17 cellular contexts compared by ENCODE assay signal in genomic region chr3:52781741-52782140, GRCh38. TPM values are rescaled to one million over a fixed set of nuclear protein-coding genes. Genes with fewer than 3 reads are reported as not detected.
DNase-seq lines count a peak whose midpoint lies in the region; ATAC-seq, FAIRE-seq and TF ChIP-seq lines count a peak whose summit lies in the region.
"Had no signal": no experiment of that assay in that cellular context is flagged by ENCODE, and none has a peak within 500 bp of the region (broad histone marks: within the 10 kb centered on the region; RNA-seq: fewer than 3 reads in every experiment).

No MANE protein-coding gene starts in this region.

- peak; percentile 62 to 79 (median 65) for ATAC-seq in natural killer cell
- ATAC-seq: K562 had no signal

- no peaks in the 10 kb centered on the region for H3K23me2 ChIP-seq in H1 (ENCODE audit: low read depth, low read length)

- no peak for TF ChIP-seq CTCF in H1 (IDR thresholded peaks at IDR 0.05; ENCODE audit: control extremely low read depth in 1 of 3, insufficient read depth in 1 of 3, low read depth in 1 of 3, low read length in 3 of 3)
- TF ChIP-seq CTCF in natural killer cell (IDR thresholded peaks at IDR 0.05) = no peak

- H3K4me3 Mint-ChIP-seq in natural killer cell = no peak overlapping the region

- H3K14ac ChIP-seq in H1 (ENCODE audit: insufficient read length) = no peak overlapping the region

- H2AFZ ChIP-seq in H1 (ENCODE audit: low read length) = no peak overlapping the region
- H2AFZ ChIP-seq: PC-9 had no signal

- no peak overlapping the region for H4K5ac ChIP-seq in H1 (ENCODE audit: insufficient read length, low read depth, low read length)

- H2BK120ac ChIP-seq in H1 (replicated peaks; ENCODE audit: low read depth, low read length) = no peak overlapping the region

- H3K4me3 ChIP-seq in BLaER1 (no peak overlapping the region), H1 (ENCODE audit: extremely low read depth in 1 of 4, insufficient read depth in 2 of 4, low read depth in 3 of 4, low read length in 4 of 4) (no peak overlapping the region)
- H3K4me3 ChIP-seq: K562, PC-9, SK-N-MC had no signal

- H3K36me3 Mint-ChIP-seq in natural killer cell = no peaks in the 10 kb centered on the region

- FAIRE-seq in H1 (lab: Jason Lieb, UNC) = no peak
- FAIRE-seq: HTR-8/SVneo, K562 had no signal

- no peak overlapping the region for H4K8ac ChIP-seq in H1 (ENCODE audit: extremely low read depth, insufficient read depth, low read length)

- H4K91ac ChIP-seq in H1 (replicated peaks; ENCODE audit: insufficient read length, low read length) = no peak overlapping the region

- H3K4me2 ChIP-seq in BLaER1 (peak overlapping the region; percentile 10; the same call in 1 of the 2 replicates), H1 (ENCODE audit: insufficient read depth in 1 of 2, low read depth in 2 of 2, low read length in 2 of 2) (no peak overlapping the region)
- H3K4me2 ChIP-seq: PC-9 had no signal

- H2BK12ac ChIP-seq in H1 (ENCODE audit: low read depth, low read length) = peak overlapping the region; percentile 93; the same call in 1 of the 2 replicates

- intact Hi-C loops in natural killer cell (cut with micrococcal nuclease) = no loop called here

- no peaks in the 10 kb centered on the region for H3K36me3 ChIP-seq in BLaER1
- no peaks in the 10 kb centered on the region; a peak in 1 of 8 replicates for H3K36me3 ChIP-seq in H1 (ENCODE audit: control insufficient read depth in 2 of 4, insufficient read depth in 4 of 4, low read length in 3 of 4)

- H3K27ac ChIP-seq in BLaER1 (no peak overlapping the region), H1 (ENCODE audit: low read depth, low read length) (no peak overlapping the region)
- H3K27ac ChIP-seq: PC-9, SK-N-MC had no signal

- 92% methylated on average over 13 of the region's 13 CpGs; no CpG with 5 or more reads in 1 of the 2 experiments for WGBS in H1 (ENCODE audit: extremely low coverage in 1 of 2, insufficient coverage in 1 of 2, insufficient read length in 1 of 2, insufficient replicate concordance in 2 of 2, low coverage in 1 of 2, low lambda C conversion rate in 2 of 2, missing lambda C conversion rate in 1 of 2), 2 experiments

- 0 out of 2 replicates have a peak overlapping the region, but pooled peaks have one; percentile 6 for H2BK20ac ChIP-seq in H1 (ENCODE audit: low read length)

- CTCF ChIA-PET in H1 (lab: Charles Lee; ENCODE audit: partially characterized antibody) = interaction anchor here (1.0 to 4.1 kb wide), 5 partner anchors 11 to 79 kb away, joined by 3 to 19 read pairs (median 8); no protein-coding TSS in a partner anchor

- POLR2A ChIA-PET in H1 (lab: Charles Lee; ENCODE audit: partially characterized antibody) = interaction anchor here (1.4 kb wide), 1 partner anchor 11 kb away, joined by 8 read pairs; the partner anchor contains the start of gene NEK4

- no peaks in the 10 kb centered on the region for H3K79me2 ChIP-seq in H1 (ENCODE audit: control insufficient read depth in 1 of 2, insufficient read depth in 2 of 2, low read length in 2 of 2)

- no peak overlapping the region for H3K56ac ChIP-seq in H1 (replicated peaks; ENCODE audit: insufficient read length, low read depth, low read length)

- H3K27me3 Mint-ChIP-seq in natural killer cell (ENCODE audit: low read depth in 2 of 2) = peaks cover 0 to 3% of the 10 kb centered on the region in 2 donors

- H3K4me1 Mint-ChIP-seq in natural killer cell = peaks cover 6 to 25% of the 10 kb centered on the region in 2 donors

- no peak overlapping the region for H3K4ac ChIP-seq in H1 (replicated peaks; ENCODE audit: insufficient read length, low read depth, low read length)

- H3K79me1 ChIP-seq in H1 (ENCODE audit: low read depth, low read length) = no peaks in the 10 kb centered on the region

- H4K20me1 ChIP-seq in BLaER1 (no peaks in the 10 kb centered on the region), H1 (replicated peaks in 1 of 2; ENCODE audit: control insufficient read depth in 1 of 2, insufficient read depth in 2 of 2, low read length in 2 of 2) (no peaks in the 10 kb centered on the region)

- H3K27ac Mint-ChIP-seq in natural killer cell = peak overlapping the region in 1 of 2 donors; percentile 16

- H3K23ac ChIP-seq in H1 (ENCODE audit: insufficient read length) = no peak overlapping the region

- H3K18ac ChIP-seq in H1 (ENCODE audit: extremely low read depth, low read length) = no peak overlapping the region

- H3K9me3 Mint-ChIP-seq in natural killer cell = no peaks in the 10 kb centered on the region

- no peak for TF ChIP-seq POLR2A in H1 (IDR thresholded peaks at IDR 0.05; ENCODE audit: control extremely low read depth in 1 of 2, low read depth in 2 of 2, low read length in 2 of 2)

- DNase-seq in H4 (ENCODE audit: low spot score) = peak; percentile 18
- no peak for DNase-seq in H1 (ENCODE audit: low read depth in 1 of 2, low spot score in 2 of 2)
- DNase-seq in natural killer cell = peak; percentile 14
- DNase-seq in NCI-H1105 (lab: John Stamatoyannopoulos, UW) = no peak
- DNase-seq in stimulated activated CD4-positive, alpha-beta T cell treated with anti-CD3 and anti-CD28 coated beads, Interleukin-2, amount 100 ng/mL, for 24 hours = no peak
- DNase-seq in AG20443 (ENCODE audit: low spot score) = no peak
- DNase-seq: NCI-H1105 treated with DMSO at 0.1 percent for 48 hours, NCI-H187, NCI-H2171, NCI-H446 treated with DMSO at 0.1 percent for 48 hours, NCI-H774, PC-9 had no signal

- no peak for TF ChIP-seq RAD21 in H1 (IDR thresholded peaks at IDR 0.05 in 1 of 2, conservative IDR thresholded peaks at IDR 0.05 in 1 of 2; ENCODE audit: low read depth in 2 of 2, low read length in 2 of 2)

- no peak overlapping the region for H2AK5ac ChIP-seq in H1 (ENCODE audit: low read depth, low read length)

- TF ChIP-seq EP300 in H1 (IDR thresholded peaks at IDR 0.05; ENCODE audit: borderline replicate concordance in 1 of 2, low read depth in 2 of 2, low read length in 2 of 2) = no peak

- H3K9me3 ChIP-seq in BLaER1 (no peaks in the 10 kb centered on the region), H1 (ENCODE audit: insufficient read depth in 2 of 2, low read depth in 1 of 2, low read length in 1 of 2) (no peaks in the 10 kb centered on the region)

- H3K9ac ChIP-seq in BLaER1 = no peak overlapping the region
- H3K9ac ChIP-seq in H1 (replicated peaks in 1 of 4; ENCODE audit: extremely low read depth in 1 of 4, low read depth in 3 of 4, low read length in 3 of 4) = no peak overlapping the region

- no peaks in the 10 kb centered on the region for H3K27me3 ChIP-seq in BLaER1
- no peaks in the 10 kb centered on the region; a peak in 1 of 7 replicates for H3K27me3 ChIP-seq in H1 (replicated peaks in 1 of 4; ENCODE audit: control insufficient read depth in 3 of 4, extremely low read depth in 1 of 4, insufficient read depth in 3 of 4, low read length in 3 of 4)

- H2BK5ac ChIP-seq in H1 (ENCODE audit: low read depth, low read length) = peak overlapping the region; percentile 40; the same call in 1 of the 2 replicates

- no peak overlapping the region for H2BK15ac ChIP-seq in H1 (ENCODE audit: low read length)

- H3K4me1 ChIP-seq in BLaER1 (peaks cover 30% of the 10 kb centered on the region), H1 (replicated peaks in 1 of 4; ENCODE audit: control insufficient read depth in 3 of 4, insufficient read depth in 4 of 4, low read length in 3 of 4) (peaks cover 0 to 8% (median 0%) of the 10 kb centered on the region in 4 experiments; a peak in 1 of 7 replicates)

RNA-seq across cellular contexts. Expression of gene ITIH1, which starts 4.3 kb away (rescaled TPM):
- not detected in 2 replicates for total RNA-seq in H4 (2014; rRNA removed; shearing (Covaris generic))
- not detected in 2 replicates for total RNA-seq in H1 (2021; fragmentation: NEBNext Ultra II Directional; extraction: Animal tissue kit (Norgen Biotek cat#: 25700))
- polyA plus RNA-seq in H1 (2011; rRNA removed) = not detected in 2 replicates
- polyA plus RNA-seq in H1 (2011; cell fraction: cytosol; rRNA removed) = not detected
- not detected for polyA plus RNA-seq in H1 (2011; cell fraction: nucleus; rRNA removed)
- not detected in 4 replicates for polyA plus RNA-seq in H1 (2012, experiment 1 of 2)
- not detected for polyA plus RNA-seq in H1 (2012, experiment 2 of 2)
- polyA plus RNA-seq in H1 (2013, experiment 1 of 2) = not detected
- polyA plus RNA-seq in H1 (2013, experiment 2 of 2) = not detected
- polyA minus RNA-seq in H1 (2011; rRNA and poly(A)+ RNA removed) = not detected in 2 replicates
- polyA minus RNA-seq in H1 (2011; cell fraction: cytosol; rRNA and poly(A)+ RNA removed) = not detected
- polyA minus RNA-seq in H1 (2011; cell fraction: nucleus; rRNA and poly(A)+ RNA removed) = not detected
- under 1 TPM in 1 of 3 donors, not detected in 2; 0.56 TPM for total RNA-seq in natural killer cell
- total RNA-seq: PC-9 had no signal
- polyA plus RNA-seq: BJ, K562 had no signal

RNA-seq across cellular contexts. Expression of gene NEK4, which starts 11.0 kb away (rescaled TPM):
- total RNA-seq in H4 (2014; rRNA removed; shearing (Covaris generic)) = 9.0 and 10.9 TPM in 2 replicates
- 39.5 and 40.0 TPM in 2 replicates for total RNA-seq in H1 (2021; fragmentation: NEBNext Ultra II Directional; extraction: Animal tissue kit (Norgen Biotek cat#: 25700))
- 6.0 and 7.5 TPM in 2 replicates for polyA plus RNA-seq in H1 (2011; rRNA removed)
- 12.7 TPM for polyA plus RNA-seq in H1 (2011; cell fraction: cytosol; rRNA removed)
- 13.9 TPM for polyA plus RNA-seq in H1 (2011; cell fraction: nucleus; rRNA removed)
- 16.6 to 24.6 TPM (median 19.9 TPM) in 4 replicates for polyA plus RNA-seq in H1 (2012, experiment 1 of 2)
- 1.6 TPM for polyA plus RNA-seq in H1 (2012, experiment 2 of 2)
- 14.7 TPM for polyA plus RNA-seq in H1 (2013, experiment 1 of 2)
- polyA plus RNA-seq in H1 (2013, experiment 2 of 2) = 13.4 TPM
- polyA minus RNA-seq in H1 (2011; rRNA and poly(A)+ RNA removed) = 34.5 and 35.6 TPM in 2 replicates
- polyA minus RNA-seq in H1 (2011; cell fraction: cytosol; rRNA and poly(A)+ RNA removed) = 20.0 TPM
- 22.8 TPM for polyA minus RNA-seq in H1 (2011; cell fraction: nucleus; rRNA and poly(A)+ RNA removed)
- 10 to 100 TPM; 13.8 to 19.5 (median 15.5) TPM for total RNA-seq in natural killer cell

RNA-seq across cellular contexts. Expression of gene ITIH3, which starts 12.9 kb away (rescaled TPM):
- not detected in 2 replicates for total RNA-seq in H4 (2014; rRNA removed; shearing (Covaris generic))
- not detected in 2 replicates for total RNA-seq in H1 (2021; fragmentation: NEBNext Ultra II Directional; extraction: Animal tissue kit (Norgen Biotek cat#: 25700))
- not detected in 2 replicates for polyA plus RNA-seq in H1 (2011; rRNA removed)
- 0.78 TPM for polyA plus RNA-seq in H1 (2011; cell fraction: cytosol; rRNA removed)
- not detected for polyA plus RNA-seq in H1 (2011; cell fraction: nucleus; rRNA removed)
- polyA plus RNA-seq in H1 (2012, experiment 1 of 2) = 0.20 to 0.52 TPM (median 0.21 TPM) in 3 of 4 replicates, not detected in the other
- polyA plus RNA-seq in H1 (2012, experiment 2 of 2) = not detected
- not detected for polyA plus RNA-seq in H1 (2013, experiment 1 of 2)
- polyA plus RNA-seq in H1 (2013, experiment 2 of 2) = 0.15 TPM
- polyA minus RNA-seq in H1 (2011; rRNA and poly(A)+ RNA removed) = not detected in 2 replicates
- not detected for polyA minus RNA-seq in H1 (2011; cell fraction: cytosol; rRNA and poly(A)+ RNA removed)
- polyA minus RNA-seq in H1 (2011; cell fraction: nucleus; rRNA and poly(A)+ RNA removed) = not detected
- not detected for total RNA-seq in natural killer cell
- total RNA-seq: PC-9 had no signal
- polyA plus RNA-seq: K562 had no signal

RNA-seq across cellular contexts. Expression of gene ITIH4, which starts 48.7 kb away (rescaled TPM):
- 0.10 and 6.1 TPM in 2 replicates for total RNA-seq in H4 (2014; rRNA removed; shearing (Covaris generic))
- total RNA-seq in H1 (2021; fragmentation: NEBNext Ultra II Directional; extraction: Animal tissue kit (Norgen Biotek cat#: 25700)) = 0.78 and 3.7 TPM in 2 replicates
- polyA plus RNA-seq in H1 (2011; rRNA removed) = 3.2 and 3.4 TPM in 2 replicates
- polyA plus RNA-seq in H1 (2011; cell fraction: cytosol; rRNA removed) = 2.2 TPM
- 19.3 TPM for polyA plus RNA-seq in H1 (2011; cell fraction: nucleus; rRNA removed)
- 2.2 to 4.0 TPM (median 3.2 TPM) in 4 replicates for polyA plus RNA-seq in H1 (2012, experiment 1 of 2)
- 0.13 TPM for polyA plus RNA-seq in H1 (2012, experiment 2 of 2)
- polyA plus RNA-seq in H1 (2013, experiment 1 of 2) = 1.9 TPM
- polyA plus RNA-seq in H1 (2013, experiment 2 of 2) = 1.2 TPM
- 4.6 and 4.7 TPM in 2 replicates for polyA minus RNA-seq in H1 (2011; rRNA and poly(A)+ RNA removed)
- 4.0 TPM for polyA minus RNA-seq in H1 (2011; cell fraction: cytosol; rRNA and poly(A)+ RNA removed)
- polyA minus RNA-seq in H1 (2011; cell fraction: nucleus; rRNA and poly(A)+ RNA removed) = 9.7 TPM
- total RNA-seq in natural killer cell = 10 to 100 TPM; 28.2 to 33.0 (median 32.8) TPM

RNA-seq across cellular contexts. Expression of gene MUSTN1, which starts 53.1 kb away (rescaled TPM):
- total RNA-seq in H4 (2014; rRNA removed; shearing (Covaris generic)) = not detected in 2 replicates
- total RNA-seq in H1 (2021; fragmentation: NEBNext Ultra II Directional; extraction: Animal tissue kit (Norgen Biotek cat#: 25700)) = 0.84 and 2.4 TPM in 2 replicates
- 1.1 and 3.0 TPM in 2 replicates for polyA plus RNA-seq in H1 (2011; rRNA removed)
- polyA plus RNA-seq in H1 (2011; cell fraction: cytosol; rRNA removed) = 3.1 TPM
- polyA plus RNA-seq in H1 (2011; cell fraction: nucleus; rRNA removed) = 22.0 TPM
- 4.1 to 4.9 TPM (median 4.6 TPM) in 3 of 4 replicates, not detected in the other for polyA plus RNA-seq in H1 (2012, experiment 1 of 2)
- 0.94 TPM for polyA plus RNA-seq in H1 (2012, experiment 2 of 2)
- polyA plus RNA-seq in H1 (2013, experiment 1 of 2) = 5.8 TPM
- 3.4 TPM for polyA plus RNA-seq in H1 (2013, experiment 2 of 2)
- 0.32 TPM in 1 of 2 replicates, not detected in the other for polyA minus RNA-seq in H1 (2011; rRNA and poly(A)+ RNA removed)
- polyA minus RNA-seq in H1 (2011; cell fraction: cytosol; rRNA and poly(A)+ RNA removed) = not detected
- 2.1 TPM for polyA minus RNA-seq in H1 (2011; cell fraction: nucleus; rRNA and poly(A)+ RNA removed)
- total RNA-seq in natural killer cell = 1 to 10 TPM; 5.3 to 7.7 (median 6.8) TPM
- total RNA-seq: PC-9 had no signal
- polyA plus RNA-seq: BJ had no signal

Comparison
In these comparisons a context has a peak if more than half of its experiments do, and no peak if none do; other contexts are left out.
1. DNase-seq: peak in H4 (single experiment) and natural killer cell (single experiment); none in H1 (0 of 2), NCI-H1105 (single experiment), stimulated activated CD4-positive, alpha-beta T cell treated with anti-CD3 and anti-CD28 coated beads, Interleukin-2, amount 100 ng/mL, for 24 hours (0 of 2) and AG20443 (single experiment).